8 cellular contexts compared by ENCODE assay signal in genomic region chr20:50366270-50367103, GRCh38.
DNase-seq lines count a peak whose midpoint lies in the region; ATAC-seq and TF ChIP-seq lines count a peak whose summit lies in the region.

No MANE protein-coding gene starts in this region.

- TF ChIP-seq CTCF in RWPE1 (conservative IDR thresholded peaks at IDR 0.05; ENCODE audit: low read depth) (no peak), endodermal cell (conservative IDR thresholded peaks at IDR 0.05) (no peak), progenitor cell of endocrine pancreas (IDR thresholded peaks at IDR 0.05; ENCODE audit: unreplicated experiment) (no peak)

- POLR2A ChIA-PET in RWPE1 (lab: Yijun Ruan, JAX; ENCODE audit: low non-redundant PET), result no interaction called here

- 80 to 100% methylated on average over 1 to 7 of the region's 7 CpGs for WGBS in endodermal cell (ENCODE audit: insufficient coverage in 1 of 2, insufficient read length in 1 of 2), 2 experiments

- no peak for ATAC-seq in GM19035 (IDR thresholded peaks at IDR 0.05; ENCODE audit: unreplicated experiment)

- no peak overlapping the region for H3K4me3 Mint-ChIP-seq in endodermal cell
- no peak overlapping the region for H3K4me3 Mint-ChIP-seq in progenitor cell of endocrine pancreas (ENCODE audit: low read depth)

- H3K27ac ChIP-seq in RWPE1 (no peak overlapping the region), endodermal cell (ENCODE audit: low read depth, low read length) (peak overlapping the region; percentile 21), substantia nigra (ENCODE audit: low read depth, low read length, poor library complexity, severe bottlenecking) (no peak overlapping the region)

- H3K36me3 Mint-ChIP-seq in endodermal cell (ENCODE audit: low read depth) (no peaks in the 10 kb centered on the region), progenitor cell of endocrine pancreas (ENCODE audit: insufficient read depth) (no peaks in the 10 kb centered on the region)

- H3K9me3 ChIP-seq in endodermal cell (ENCODE audit: control insufficient read depth, low read length), result no peaks in the 10 kb centered on the region

- no peaks in the 10 kb centered on the region for H3K4me1 ChIP-seq in endodermal cell (ENCODE audit: control insufficient read depth, insufficient read depth, low read length)

- CTCF ChIA-PET in RWPE1 (lab: Yijun Ruan, JAX), result no interaction called here

- DNase-seq in AML-193 (lab: John Stamatoyannopoulos, UW) (peak; percentile 79 to 84), LoVo (ENCODE audit: low spot score) (peak; percentile 89), RWPE1 (ENCODE audit: low spot score) (peak; percentile 53), endodermal cell (no peak), progenitor cell of endocrine pancreas (ENCODE audit: low spot score, unreplicated experiment) (no peak), substantia nigra (lab: John Stamatoyannopoulos, UW) (no peak)
- DNase-seq in activated CD8-positive, alpha-beta memory T cell treated with anti-CD3 and anti-CD28 coated beads, Interleukin-2, amount 50 U/mL, for 4 hours, result no peak

- H3K4me3 ChIP-seq in endodermal cell (ENCODE audit: low read length), result no peak overlapping the region

- H3K4me1 Mint-ChIP-seq in endodermal cell (no peaks in the 10 kb centered on the region), progenitor cell of endocrine pancreas (ENCODE audit: low read depth) (peaks cover 8% of the 10 kb centered on the region)

- H3K27me3 ChIP-seq in endodermal cell (ENCODE audit: control insufficient read depth, insufficient read depth, low read length, poor library complexity, severe bottlenecking), result no peaks in the 10 kb centered on the region

- H3K9me3 Mint-ChIP-seq in endodermal cell (no peaks in the 10 kb centered on the region), progenitor cell of endocrine pancreas (ENCODE audit: low read depth) (peaks cover 4% of the 10 kb centered on the region)

- no peaks in the 10 kb centered on the region for H3K36me3 ChIP-seq in endodermal cell (ENCODE audit: control insufficient read depth, insufficient read depth, low read length)

- H3K27ac Mint-ChIP-seq in endodermal cell (no peak overlapping the region), progenitor cell of endocrine pancreas (peak overlapping the region; percentile 85)

- no peak overlapping the region for H3K9ac ChIP-seq in endodermal cell (ENCODE audit: extremely low read depth, low read length, poor library complexity, severe bottlenecking)

- H3K27me3 Mint-ChIP-seq in endodermal cell (ENCODE audit: insufficient read depth) (no peaks in the 10 kb centered on the region), progenitor cell of endocrine pancreas (peaks cover 11% of the 10 kb centered on the region)

Comparison
In these comparisons a context has a peak if more than half of its experiments do, and no peak if none do; other contexts are left out.
1. DNase-seq: peak in AML-193 (2 of 2), LoVo (single experiment) and RWPE1 (single experiment); none in endodermal cell (single experiment), progenitor cell of endocrine pancreas (single experiment), substantia nigra (0 of 49) and activated CD8-positive, alpha-beta memory T cell treated with anti-CD3 and anti-CD28 coated beads, Interleukin-2, amount 50 U/mL, for 4 hours (single experiment).